Comparison of ENCODE assay signal across 8 cellular contexts in genomic region chrX:52574416-52575275, GRCh38. TPM values are rescaled to one million over a fixed set of nuclear protein-coding genes. Genes with fewer than 3 reads are reported as not detected.
A peak's percentile ranks its signal among the peaks of the same experiment; 100 is the strongest.
DNase-seq lines count a peak whose midpoint lies in the region; ATAC-seq, FAIRE-seq and TF ChIP-seq lines count a peak whose summit lies in the region.

No MANE protein-coding gene starts in this region.

- H3K36me3 Mint-ChIP-seq in Caco-2 (ENCODE audit: insufficient read depth, unreplicated experiment), result no peaks in the 10 kb centered on the region
- H3K36me3 Mint-ChIP-seq in nephron progenitor cell (ENCODE audit: low read depth), result no peaks in the 10 kb centered on the region

- 48% methylated on average over 15 of the region's 15 CpGs for WGBS in esophagus muscularis mucosa

- peak in 1 of 2 experiments; percentile 63 for TF ChIP-seq CTCF in Caco-2 (IDR thresholded peaks at IDR 0.05; ENCODE audit: insufficient read depth in 1 of 2, low read depth in 1 of 2, low read length in 1 of 2, severe bottlenecking in 1 of 2, unreplicated experiment in 1 of 2)
- TF ChIP-seq CTCF in esophagus muscularis mucosa (IDR thresholded peaks at IDR 0.05), result peak; percentile 27 to 55 (median 52)
- TF ChIP-seq CTCF in nephron progenitor cell (IDR thresholded peaks at IDR 0.05), result peak; percentile 53

- H3K4me3 Mint-ChIP-seq in Caco-2 (ENCODE audit: unreplicated experiment), result no peak overlapping the region
- H3K4me3 Mint-ChIP-seq in nephron progenitor cell, result no peak overlapping the region

- H3K9me3 ChIP-seq in Caco-2 (no peaks in the 10 kb centered on the region), esophagus muscularis mucosa (no peaks in the 10 kb centered on the region)

- no TSS peak for BruUV-seq in Caco-2 (replicated peaks; lab: Mats Ljungman, UMichigan)

- H3K36me3 ChIP-seq in Caco-2 (ENCODE audit: control insufficient read depth, insufficient read depth, low read length), result no peaks in the 10 kb centered on the region
- no peaks in the 10 kb centered on the region for H3K36me3 ChIP-seq in esophagus muscularis mucosa

- no peaks in the 10 kb centered on the region for H3K9me3 Mint-ChIP-seq in Caco-2 (ENCODE audit: unreplicated experiment)
- H3K9me3 Mint-ChIP-seq in nephron progenitor cell, result peaks cover 44% of the 10 kb centered on the region

- no peak overlapping the region for H3K27ac ChIP-seq in esophagus muscularis mucosa (replicated peaks in 1 of 4)

- H3K27me3 ChIP-seq in Caco-2 (replicated peaks; ENCODE audit: control insufficient read depth, insufficient read depth, low read length) (no peaks in the 10 kb centered on the region), esophagus muscularis mucosa (no peaks in the 10 kb centered on the region)

- CTCF ChIA-PET in Caco-2 (lab: Charles Lee), result no interaction called here

- no peaks in the 10 kb centered on the region for H3K4me1 ChIP-seq in Caco-2
- H3K4me1 ChIP-seq in esophagus muscularis mucosa, result no peaks in the 10 kb centered on the region

- H3K4me3 ChIP-seq in Caco-2 (ENCODE audit: low read depth, low read length) (no peak overlapping the region), esophagus muscularis mucosa (peak overlapping the region in 1 of 4 donors; percentile 15)

- ATAC-seq in HG03342 (IDR thresholded peaks at IDR 0.05; ENCODE audit: unreplicated experiment) (no peak), GM21515 (IDR thresholded peaks at IDR 0.05; ENCODE audit: unreplicated experiment) (no peak)

- POLR2A ChIA-PET in Caco-2 (lab: Charles Lee), result no interaction called here

- no peak for TF ChIP-seq POLR2A in esophagus muscularis mucosa (IDR thresholded peaks at IDR 0.05; ENCODE audit: low read depth)

- H3K27ac Mint-ChIP-seq in Caco-2 (ENCODE audit: unreplicated experiment) (no peak overlapping the region), nephron progenitor cell (no peak overlapping the region)

- H3K27me3 Mint-ChIP-seq in Caco-2 (ENCODE audit: insufficient read depth, unreplicated experiment) (no peaks in the 10 kb centered on the region), nephron progenitor cell (ENCODE audit: low read depth, poor library complexity) (peaks cover 16% of the 10 kb centered on the region)

- no peak for TF ChIP-seq EP300 in esophagus muscularis mucosa (IDR thresholded peaks at IDR 0.05)

- intact Hi-C loops in Caco-2 (cut with micrococcal nuclease; ENCODE audit: unreplicated experiment) (no loop called here), esophagus muscularis mucosa (cut with DNase I) (no loop called here)

- H3K4me1 Mint-ChIP-seq in Caco-2 (ENCODE audit: low read depth, unreplicated experiment) (peaks cover 9% of the 10 kb centered on the region), nephron progenitor cell (no peaks in the 10 kb centered on the region)

- FAIRE-seq in GM19239 (lab: Jason Lieb, UNC), result peak; percentile 56

- DNase-seq in Caco-2 (peak; percentile 33 to 50), GM19239 (ENCODE audit: insufficient read length, low spot score) (peak; percentile 3), NCI-H1092 (lab: John Stamatoyannopoulos, UW) (peak; percentile 17), T-helper 9 cell (peak; percentile 4), esophagus muscularis mucosa (ENCODE audit: extremely low spot score) (peak; percentile 4), nephron progenitor cell (peak; percentile 25)

RNA-seq across cellular contexts. Expression of gene XAGE1B, which starts 57.8 kb away (rescaled TPM):
- total RNA-seq in Caco-2 (2022) (not detected in 2 replicates), esophagus muscularis mucosa (not detected)
